ENCODE assay signal across 18 cellular contexts in the genomic region with DNA sequence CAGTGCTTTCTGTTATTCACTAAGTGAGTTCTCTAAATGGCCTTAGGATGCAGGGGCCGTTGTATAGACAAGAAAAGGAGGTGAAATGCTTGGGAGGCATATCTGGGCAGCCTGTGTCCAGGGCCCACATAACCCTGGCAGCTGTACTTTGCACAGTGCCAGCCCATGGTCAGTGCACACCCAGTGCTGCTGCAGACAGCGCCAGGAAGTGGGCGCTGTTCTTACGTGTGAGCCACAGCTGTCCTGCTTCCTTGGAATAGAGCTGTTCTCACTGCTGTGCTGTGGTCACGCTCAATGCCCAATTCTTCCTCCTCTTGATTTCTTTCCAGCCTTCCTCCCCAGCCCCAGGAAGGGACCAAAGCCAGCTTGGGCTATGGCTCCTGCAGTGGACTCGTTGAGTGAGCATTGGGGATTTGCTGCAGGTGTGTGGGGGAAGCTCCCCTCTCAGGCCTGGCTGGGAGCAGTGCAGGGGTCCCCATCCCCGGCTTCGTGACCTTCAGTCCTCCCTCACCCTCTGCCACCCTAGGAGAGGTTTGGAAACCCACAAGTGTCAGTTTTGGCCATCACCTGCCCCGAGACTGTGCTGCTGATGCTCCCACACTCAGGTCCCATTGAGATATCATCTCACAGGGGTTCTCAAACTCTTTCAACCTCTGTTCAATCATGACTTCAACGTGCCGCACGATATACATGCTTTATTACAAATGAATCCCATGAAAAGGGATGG.
A peak's percentile ranks its signal among the peaks of the same experiment; 100 is the strongest.
DNase-seq lines count a peak whose midpoint lies in the region; ATAC-seq, FAIRE-seq and TF ChIP-seq lines count a peak whose summit lies in the region.
"Had no signal": no experiment of that assay in that cellular context is flagged by ENCODE, and none has a peak within 500 bp of the region (broad histone marks: within the 10 kb centered on the region; RNA-seq: fewer than 3 reads in every experiment).

No MANE protein-coding gene starts in this region.

- TF ChIP-seq CTCF in WERI-Rb-1 (IDR thresholded peaks at IDR 0.05; ENCODE audit: low read depth, low read length) (peak; percentile 39; the same call in 1 of the 2 replicates), kidney epithelial cell (IDR thresholded peaks at IDR 0.05; ENCODE audit: insufficient read depth, low read length, poor library complexity, severe bottlenecking) (peak; percentile 24)

- H3K9me3 ChIP-seq in WERI-Rb-1 (ENCODE audit: severe bottlenecking), result peaks cover 20% of the 10 kb centered on the region
- no peaks in the 10 kb centered on the region for H3K9me3 ChIP-seq in small intestine (ENCODE audit: control insufficient read depth, low read depth)
- peaks cover 2% of the 10 kb centered on the region for H3K9me3 ChIP-seq in aorta (ENCODE audit: control insufficient read depth, low read length)
- H3K9me3 ChIP-seq: HAP-1 had no signal

- H3K27ac ChIP-seq in WERI-Rb-1 (no peak overlapping the region), small intestine (ENCODE audit: low read depth in 1 of 2, low read length in 1 of 2) (no peak overlapping the region), aorta (ENCODE audit: low read depth in 1 of 2, low read length in 2 of 2) (no peak overlapping the region)
- H3K27ac ChIP-seq: RWPE1 had no signal

- ATAC-seq in GM19023 (IDR thresholded peaks at IDR 0.05; ENCODE audit: unreplicated experiment) (no peak), aorta (ENCODE audit: low FRiP score) (no peak)
- ATAC-seq: PC-3 had no signal

- H3K4me1 ChIP-seq in small intestine (ENCODE audit: control insufficient read depth in 2 of 2, insufficient read depth in 1 of 2, low read depth in 1 of 2, low read length in 1 of 2), result no peaks in the 10 kb centered on the region
- H3K4me1 ChIP-seq in aorta (ENCODE audit: control insufficient read depth in 1 of 2, insufficient read depth in 2 of 2, low read length in 2 of 2), result no peaks in the 10 kb centered on the region
- H3K4me1 ChIP-seq: HAP-1 had no signal

- H3K27me3 ChIP-seq in WERI-Rb-1 (ENCODE audit: insufficient read depth, low read depth, severe bottlenecking) (no peaks in the 10 kb centered on the region), kidney epithelial cell (ENCODE audit: control insufficient read depth, insufficient read depth, low read length) (peaks cover 16% of the 10 kb centered on the region), small intestine (ENCODE audit: control insufficient read depth in 2 of 2, insufficient read depth in 2 of 2, low read length in 2 of 2) (peaks cover 0 to 2% of the 10 kb centered on the region in 2 donors), aorta (ENCODE audit: control insufficient read depth in 1 of 2, insufficient read depth in 2 of 2, low read length in 1 of 2) (no peaks in the 10 kb centered on the region)

- WGBS in small intestine, 3 donors, result 81 to 82% (median 82%) methylated on average over 12 of the region's 12 CpGs
- 83 to 85% methylated on average over 12 of the region's 12 CpGs for whole genome bisulfite sequencing in aorta, 2 donors

- FAIRE-seq in small intestine (lab: Jason Lieb, UNC), result no peak

- no peak overlapping the region for H3K4me3 ChIP-seq in WERI-Rb-1 (ENCODE audit: low read depth, low read length)
- H3K4me3 ChIP-seq in kidney epithelial cell (ENCODE audit: low read depth, low read length), result no peak overlapping the region
- no peak overlapping the region for H3K4me3 ChIP-seq in small intestine (ENCODE audit: low read depth in 1 of 2, low read length in 2 of 2)
- H3K4me3 ChIP-seq in aorta (ENCODE audit: low read length in 2 of 2), result no peak overlapping the region
- H3K4me3 ChIP-seq: HAP-1 had no signal

- peak; percentile 28 for DNase-seq in H4 (ENCODE audit: low spot score)
- DNase-seq in WERI-Rb-1, result no peak
- DNase-seq in kidney epithelial cell (ENCODE audit: low read depth), result no peak
- peak; percentile 4 for DNase-seq in small intestine
- DNase-seq in mucosa of gallbladder (ENCODE audit: low spot score), result no peak
- DNase-seq in aorta, result no peak
- DNase-seq: CD4-positive, CD25-positive, alpha-beta regulatory T cell; COR-L47; GDM1; NCI-H1105 treated with DMSO at 0.1 percent for 48 hours; NCI-H1694 treated with DMSO at 0.1 percent for 48 hours; NCI-H510A; NCI-H82; PC-3; SIG-M5 had no signal

- intact Hi-C loops in aorta (cut with DNase I), result no loop called here

- H3K36me3 ChIP-seq in WERI-Rb-1 (no peaks in the 10 kb centered on the region), kidney epithelial cell (ENCODE audit: control insufficient read depth, insufficient read depth, low read length) (no peaks in the 10 kb centered on the region), small intestine (ENCODE audit: control insufficient read depth in 2 of 2, insufficient read depth in 2 of 2, low read length in 2 of 2) (no peaks in the 10 kb centered on the region), aorta (ENCODE audit: control insufficient read depth in 1 of 2, insufficient read depth in 2 of 2, low read length in 1 of 2) (no peaks in the 10 kb centered on the region)
- H3K36me3 ChIP-seq: HAP-1 had no signal

Comparison
In these comparisons a context has a peak if more than half of its experiments do, and no peak if none do; other contexts are left out.
1. DNase-seq: peak in H4 (single experiment) and small intestine (single experiment); none in WERI-Rb-1 (single experiment), kidney epithelial cell (single experiment), mucosa of gallbladder (single experiment) and aorta (0 of 2).